Comparison of ENCODE assay signal across 8 cellular contexts in the genomic region with DNA sequence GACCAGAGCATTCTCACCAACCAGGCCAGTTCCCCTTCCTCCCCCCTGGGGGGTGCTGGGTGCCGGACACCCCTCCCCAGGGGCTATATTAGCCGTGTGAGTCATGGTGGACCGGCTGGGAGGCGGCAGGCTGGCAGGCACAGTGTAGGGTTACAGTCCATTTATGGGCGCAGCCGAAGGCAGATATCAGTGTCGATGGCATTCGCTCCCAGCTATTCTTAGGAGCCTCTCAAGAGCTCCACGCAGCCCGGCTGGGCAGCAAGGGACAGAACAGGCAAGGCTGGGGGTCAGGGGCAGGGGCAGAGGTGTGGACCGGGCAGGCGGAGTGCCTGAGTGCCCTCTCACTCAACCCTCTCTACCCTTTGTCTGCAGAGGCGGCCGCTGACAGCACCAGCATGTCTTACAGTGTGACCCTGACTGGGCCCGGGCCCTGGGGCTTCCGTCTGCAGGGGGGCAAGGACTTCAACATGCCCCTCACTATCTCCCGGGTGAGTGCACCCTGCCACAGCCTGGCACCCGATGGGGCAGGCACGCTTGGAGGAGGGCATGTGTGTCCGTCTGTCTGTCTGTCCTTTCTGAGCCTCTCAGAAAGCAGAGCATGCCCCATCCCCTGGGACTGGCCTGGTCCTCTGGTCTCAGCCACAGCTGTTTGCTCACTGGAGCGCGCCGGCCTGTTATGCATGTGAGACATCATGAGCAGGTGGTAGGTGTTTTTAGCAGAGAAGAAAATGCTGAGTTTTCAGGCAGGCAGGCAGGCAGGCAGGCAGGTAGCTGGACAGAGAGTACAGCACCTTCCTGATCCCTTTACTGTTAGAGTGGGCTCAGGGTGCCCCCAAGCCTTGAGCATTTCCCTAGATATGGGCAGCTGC.
DNase-seq lines count a peak whose midpoint lies in the region; ATAC-seq and TF ChIP-seq lines count a peak whose summit lies in the region.

A gene with protein sequence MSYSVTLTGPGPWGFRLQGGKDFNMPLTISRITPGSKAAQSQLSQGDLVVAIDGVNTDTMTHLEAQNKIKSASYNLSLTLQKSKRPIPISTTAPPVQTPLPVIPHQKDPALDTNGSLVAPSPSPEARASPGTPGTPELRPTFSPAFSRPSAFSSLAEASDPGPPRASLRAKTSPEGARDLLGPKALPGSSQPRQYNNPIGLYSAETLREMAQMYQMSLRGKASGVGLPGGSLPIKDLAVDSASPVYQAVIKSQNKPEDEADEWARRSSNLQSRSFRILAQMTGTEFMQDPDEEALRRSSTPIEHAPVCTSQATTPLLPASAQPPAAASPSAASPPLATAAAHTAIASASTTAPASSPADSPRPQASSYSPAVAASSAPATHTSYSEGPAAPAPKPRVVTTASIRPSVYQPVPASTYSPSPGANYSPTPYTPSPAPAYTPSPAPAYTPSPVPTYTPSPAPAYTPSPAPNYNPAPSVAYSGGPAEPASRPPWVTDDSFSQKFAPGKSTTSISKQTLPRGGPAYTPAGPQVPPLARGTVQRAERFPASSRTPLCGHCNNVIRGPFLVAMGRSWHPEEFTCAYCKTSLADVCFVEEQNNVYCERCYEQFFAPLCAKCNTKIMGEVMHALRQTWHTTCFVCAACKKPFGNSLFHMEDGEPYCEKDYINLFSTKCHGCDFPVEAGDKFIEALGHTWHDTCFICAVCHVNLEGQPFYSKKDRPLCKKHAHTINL (plus strand): TSS at position 215 of the 869 bp plus-strand sequence. CDS start 181 bp downstream, at position 396.

- peak within 1 kb of the TSS; percentile 32 to 61 for H3K27ac ChIP-seq in mucosa of rectum (ENCODE audit: low read depth in 2 of 2, low read length in 2 of 2)

- H3K9me3 ChIP-seq in adipocyte (ENCODE audit: control insufficient read depth, low read length) = no peaks in the 10 kb centered on the region
- no peaks in the 10 kb centered on the region for H3K9me3 ChIP-seq in mucosa of rectum (ENCODE audit: control insufficient read depth in 2 of 2, low read length in 2 of 2)

- H3K9ac ChIP-seq in adipocyte (ENCODE audit: low read length) (no peak within 1 kb of the TSS), mucosa of rectum (ENCODE audit: low read depth in 1 of 2, low read length in 2 of 2) (no peak within 1 kb of the TSS)

- no peak for TF ChIP-seq POLR2A in erythroblast (IDR thresholded peaks at IDR 0.05; ENCODE audit: low read length)

- ATAC-seq in GM18868 (IDR thresholded peaks at IDR 0.05; ENCODE audit: unreplicated experiment) (peak; percentile 74), HG03520 (IDR thresholded peaks at IDR 0.05; ENCODE audit: unreplicated experiment) (peak; percentile 48), GM21381 (IDR thresholded peaks at IDR 0.05; ENCODE audit: unreplicated experiment) (no peak)

- DNase-seq in adipocyte (ENCODE audit: low read depth) (peak; percentile 82), erythroblast (lab: John Stamatoyannopoulos, UW) (no peak), activated T-cell treated with anti-CD3 and anti-CD28 coated beads for 4 hours (no peak)
- no peak for DNase-seq in stimulated activated CD4-positive, alpha-beta T cell treated with anti-CD3 and anti-CD28 coated beads, Interleukin-1b, Interleukin-23, amount 100 ng/mL, for 48 hours

- H3K4me1 ChIP-seq in adipocyte (ENCODE audit: control insufficient read depth, insufficient read depth, low read length) (peaks cover 11% of the 10 kb centered on the region), mucosa of rectum (ENCODE audit: control insufficient read depth in 2 of 2, insufficient read depth in 2 of 2, low read length in 2 of 2) (peaks cover 20 to 24% of the 10 kb centered on the region in 2 donors)

- H3K4me3 ChIP-seq in adipocyte (ENCODE audit: low read length) (no peak within 1 kb of the TSS), mucosa of rectum (ENCODE audit: low read length in 2 of 2) (peak within 1 kb of the TSS in 1 of 2 donors; percentile 37)

- H3K36me3 ChIP-seq in adipocyte (ENCODE audit: control insufficient read depth, insufficient read depth, low read length, severe bottlenecking) (no peaks in the 10 kb centered on the region), mucosa of rectum (ENCODE audit: control insufficient read depth in 2 of 2, insufficient read depth in 2 of 2, low read length in 2 of 2) (no peaks in the 10 kb centered on the region)

- H3K27me3 ChIP-seq in adipocyte (replicated peaks; ENCODE audit: control insufficient read depth, insufficient read depth, low read length) (peaks cover 52% of the 10 kb centered on the region), mucosa of rectum (ENCODE audit: control insufficient read depth in 2 of 2, insufficient read depth in 2 of 2, low read length in 2 of 2) (no peaks in the 10 kb centered on the region)
